Comparison of ENCODE assay signal across 8 cellular contexts in the genomic region with DNA sequence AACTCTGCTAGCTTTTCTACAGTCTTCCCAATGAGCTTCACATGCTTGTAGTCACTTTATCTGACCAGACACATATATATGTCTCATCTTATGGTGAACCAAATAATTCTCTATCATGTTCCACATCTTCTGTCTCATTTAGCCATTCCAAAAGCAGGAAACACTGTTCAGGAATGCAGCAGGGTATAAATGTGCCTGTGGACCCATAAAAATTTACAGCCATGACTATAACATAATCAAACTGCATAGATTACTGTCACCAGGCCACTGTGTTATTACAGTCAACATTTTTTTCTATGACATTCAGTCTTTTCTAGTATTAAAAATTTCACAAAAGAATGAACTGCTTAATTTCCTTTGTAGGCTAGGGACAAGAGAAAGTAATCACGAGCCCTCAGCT.
"Had no signal": no experiment of that assay in that cellular context is flagged by ENCODE, and none has a peak within 500 bp of the region (broad histone marks: within the 10 kb centered on the region; RNA-seq: fewer than 3 reads in every experiment).

No MANE protein-coding gene starts in this region.

- ATAC-seq: GM23338, K562 had no signal

- H2AFZ ChIP-seq: GM23338 had no signal

- FAIRE-seq: H1, H54, HTR-8/SVneo, K562 had no signal

- H3K4me3 Mint-ChIP-seq: GM23338, H9 had no signal

- DNase-seq: H9, HCEC 1CT, IMR-90 had no signal

- H3K9me3 Mint-ChIP-seq: GM23338, H9 had no signal

- H3K4me3 ChIP-seq: GM23338, K562 had no signal

- H3K4me2 ChIP-seq: GM23338 had no signal

- H3K4me1 Mint-ChIP-seq: GM23338, H9 had no signal

- H3K27ac Mint-ChIP-seq: GM23338, H9 had no signal
